Comparison of ENCODE assay signal across 23 cellular contexts in genomic region chr7:134809611-134810010, GRCh38. TPM values are rescaled to one million over a fixed set of nuclear protein-coding genes. Genes with fewer than 3 reads are reported as not detected.
"Had no signal": no experiment of that assay in that cellular context is flagged by ENCODE, and none has a peak within 500 bp of the region (broad histone marks: within the 10 kb centered on the region; RNA-seq: fewer than 3 reads in every experiment).

No MANE protein-coding gene starts in this region.

- H3K36me3 Mint-ChIP-seq: activated naive CD8-positive, alpha-beta T cell treated with anti-CD3 and anti-CD28 coated beads, Interleukin-2, amount 10 ng/mL, durations not matched to agents 7 days and 5 days; memory B cell; stimulated activated naive B cell treated with anti-CD40 and anti-IgM and Interleukin-4, amounts not matched to agents 10 μg/mL and 1 μg/mL and 100 μg/mL, for 72 hours had no signal

- H3K9me3 Mint-ChIP-seq: activated B cell treated with CpG ODN at 0.5 μM for 24 hours; activated naive CD4-positive, alpha-beta T cell treated with anti-CD3 and anti-CD28 coated beads for 36 hours; endodermal cell; memory B cell; stimulated activated naive B cell treated with anti-CD40 and anti-IgM and Interleukin-4, amounts not matched to agents 10 μg/mL and 1 μg/mL and 100 μg/mL, for 72 hours had no signal

- H3K27ac Mint-ChIP-seq: activated B cell treated with CpG ODN at 0.5 μM for 24 hours; activated naive CD4-positive, alpha-beta T cell treated with anti-CD3 and anti-CD28 coated beads for 36 hours; activated naive CD8-positive, alpha-beta T cell treated with anti-CD3 and anti-CD28 coated beads, Interleukin-2, amount 10 ng/mL, durations not matched to agents 7 days and 5 days; endodermal cell; memory B cell; stimulated activated naive B cell treated with anti-CD40 and anti-IgM and Interleukin-4, amounts not matched to agents 10 μg/mL and 1 μg/mL and 100 μg/mL, for 72 hours; T-helper 17 cell; type B pancreatic cell had no signal

- ATAC-seq: left lobe of liver; mucosa of descending colon; stimulated activated naive B cell treated with anti-CD40 and anti-IgM and Interleukin-4, amounts not matched to agents 10 μg/mL and 1 μg/mL and 100 μg/mL, for 72 hours; T-helper 17 cell had no signal

- H3K4me1 Mint-ChIP-seq: activated B cell treated with CpG ODN at 0.5 μM for 24 hours; activated naive CD8-positive, alpha-beta T cell treated with anti-CD3 and anti-CD28 coated beads, Interleukin-2, amount 10 ng/mL, durations not matched to agents 7 days and 5 days; endodermal cell; memory B cell; stimulated activated naive B cell treated with anti-CD40 and anti-IgM and Interleukin-4, amounts not matched to agents 10 μg/mL and 1 μg/mL and 100 μg/mL, for 72 hours; T-helper 17 cell had no signal

- H3K9me3 ChIP-seq: mucosa of descending colon had no signal

- H3K4me3 ChIP-seq: mucosa of descending colon had no signal

- DNase-seq: activated B cell treated with CpG ODN at 0.5 μM for 24 hours; activated CD4-positive, alpha-beta T cell treated with anti-CD3 and anti-CD28 coated beads for 4 hours; activated CD4-positive, alpha-beta T cell treated with anti-CD3 and anti-CD28 coated beads, Interleukin-2, amount 50 U/mL, for 48 hours; activated CD8-positive, alpha-beta memory T cell treated with anti-CD3 and anti-CD28 coated beads, Interleukin-2, amount 50 U/mL, for 48 hours; activated naive CD4-positive, alpha-beta T cell treated with anti-CD3 and anti-CD28 coated beads for 36 hours; activated naive CD8-positive, alpha-beta T cell treated with anti-CD3 and anti-CD28 coated beads, Interleukin-2, amount 10 ng/mL, durations not matched to agents 7 days and 5 days; activated T-cell treated with anti-CD3 and anti-CD28 coated beads, Interleukin-2, amount 50 U/mL, for 48 hours; amniotic stem cell; caudate nucleus; cortex of kidney; endodermal cell; foreskin fibroblast; kidney; mucosa of descending colon; nucleus accumbens; Right ventricle myocardium superior; stimulated activated CD4-positive, alpha-beta T cell treated with anti-CD3 and anti-CD28 coated beads, Interleukin-2, amount 100 ng/mL, for 24 hours; stimulated activated naive B cell treated with anti-CD40 and anti-IgM and Interleukin-4, amounts not matched to agents 10 μg/mL and 1 μg/mL and 100 μg/mL, for 72 hours; SW 1271; T-helper 17 cell had no signal

- H3K27me3 Mint-ChIP-seq: activated naive CD8-positive, alpha-beta T cell treated with anti-CD3 and anti-CD28 coated beads, Interleukin-2, amount 10 ng/mL, durations not matched to agents 7 days and 5 days; type B pancreatic cell had no signal

- H3K4me3 Mint-ChIP-seq: activated B cell treated with CpG ODN at 0.5 μM for 24 hours; activated naive CD4-positive, alpha-beta T cell treated with anti-CD3 and anti-CD28 coated beads for 36 hours; activated naive CD8-positive, alpha-beta T cell treated with anti-CD3 and anti-CD28 coated beads, Interleukin-2, amount 10 ng/mL, durations not matched to agents 7 days and 5 days; endodermal cell; memory B cell; stimulated activated naive B cell treated with anti-CD40 and anti-IgM and Interleukin-4, amounts not matched to agents 10 μg/mL and 1 μg/mL and 100 μg/mL, for 72 hours; T-helper 17 cell; type B pancreatic cell had no signal

RNA-seq across cellular contexts. Expression of gene CALD1, which starts 30.2 kb away (rescaled TPM):
- total RNA-seq: activated naive CD8-positive, alpha-beta T cell treated with anti-CD3 and anti-CD28 coated beads, Interleukin-2, amount 10 ng/mL, durations not matched to agents 7 days and 5 days had no signal
